Comparison of ENCODE assay signal across 11 cellular contexts in genomic region chr21:44982558-44983244, GRCh38. TPM values are rescaled to one million over a fixed set of nuclear protein-coding genes. Genes with fewer than 3 reads are reported as not detected.
DNase-seq lines count a peak whose midpoint lies in the region; ATAC-seq and TF ChIP-seq lines count a peak whose summit lies in the region.
"Had no signal": no experiment of that assay in that cellular context is flagged by ENCODE, and none has a peak within 500 bp of the region (broad histone marks: within the 10 kb centered on the region; RNA-seq: fewer than 3 reads in every experiment).

No MANE protein-coding gene starts in this region.

- H3K4me1 Mint-ChIP-seq in activated T-cell treated with anti-CD3 and anti-CD28 coated beads, Interleukin-2, amount 50 U/mL, for 24 hours (ENCODE audit: low read depth), result no peaks in the 10 kb centered on the region
- no peaks in the 10 kb centered on the region for H3K4me1 Mint-ChIP-seq in activated T-cell treated with anti-CD3 and anti-CD28 coated beads, Interleukin-2, amount 50 U/mL, for 4 hours (ENCODE audit: low read depth)
- H3K4me1 Mint-ChIP-seq: activated CD4-positive, alpha-beta T cell treated with anti-CD3 and anti-CD28 coated beads, Interleukin-2, amount 10 ng/mL, durations not matched to agents 24 days and 14 days had no signal

- no peak overlapping the region for H2BK5ac ChIP-seq in mesenchymal stem cell (ENCODE audit: low read depth, low read length, poor library complexity, severe bottlenecking)

- TF ChIP-seq POLR2A in vagina (IDR thresholded peaks at IDR 0.05), result no peak

- H3K27ac Mint-ChIP-seq in activated T-cell treated with anti-CD3 and anti-CD28 coated beads, Interleukin-2, amount 50 U/mL, for 24 hours, result peak overlapping the region; percentile 59
- H3K27ac Mint-ChIP-seq: activated CD4-positive, alpha-beta T cell treated with anti-CD3 and anti-CD28 coated beads, Interleukin-2, amount 10 ng/mL, durations not matched to agents 24 days and 14 days had no signal

- DNase-seq in activated T-cell treated with anti-CD3 and anti-CD28 coated beads, Interleukin-2, amount 50 U/mL, for 24 hours, result no peak
- no peak for DNase-seq in activated T-cell treated with anti-CD3 and anti-CD28 coated beads, Interleukin-2, amount 50 U/mL, for 4 hours
- DNase-seq in epithelial cell of esophagus (ENCODE audit: low read depth) (peak; percentile 52), mesenchymal stem cell (peak; percentile 64), aorta (peak; percentile 91 to 94), vagina (ENCODE audit: extremely low spot score in 2 of 2) (no peak), NOMO-1 treated with dmso at 0.1 percent for 144 hours (lab: John Stamatoyannopoulos, UW; ENCODE audit: unreplicated experiment) (no peak)
- DNase-seq: activated CD4-positive, alpha-beta T cell treated with anti-CD3 and anti-CD28 coated beads, Interleukin-2, amount 10 ng/mL, durations not matched to agents 24 days and 14 days; NCI-H2171 treated with DMSO at 0.1 percent for 48 hours had no signal

- no peak overlapping the region for H3K4me3 Mint-ChIP-seq in activated T-cell treated with anti-CD3 and anti-CD28 coated beads, Interleukin-2, amount 50 U/mL, for 24 hours
- no peak overlapping the region for H3K4me3 Mint-ChIP-seq in activated T-cell treated with anti-CD3 and anti-CD28 coated beads, Interleukin-2, amount 50 U/mL, for 4 hours
- H3K4me3 Mint-ChIP-seq: activated CD4-positive, alpha-beta T cell treated with anti-CD3 and anti-CD28 coated beads, Interleukin-2, amount 10 ng/mL, durations not matched to agents 24 days and 14 days had no signal

- ATAC-seq in activated T-cell treated with anti-CD3 and anti-CD28 coated beads, Interleukin-2, amount 50 U/mL, for 4 hours, result no peak
- ATAC-seq in aorta (ENCODE audit: low FRiP score), result peak; percentile 69
- ATAC-seq in HG02870 (IDR thresholded peaks at IDR 0.05; ENCODE audit: unreplicated experiment), result no peak

- H3K14ac ChIP-seq in mesenchymal stem cell (ENCODE audit: low read length in 2 of 2), result peak overlapping the region in 1 of 2 experiments; percentile 91

- peak overlapping the region; percentile 35 for H4K8ac ChIP-seq in mesenchymal stem cell (ENCODE audit: low read length)

- H3K4me1 ChIP-seq in mesenchymal stem cell (ENCODE audit: control insufficient read depth, insufficient read depth, low read depth, low read length), result peaks cover 11% of the 10 kb centered on the region
- H3K4me1 ChIP-seq in aorta (ENCODE audit: control insufficient read depth in 1 of 2, insufficient read depth in 2 of 2, low read length in 2 of 2), result no peaks in the 10 kb centered on the region
- H3K4me1 ChIP-seq in vagina, result no peaks in the 10 kb centered on the region

- peak overlapping the region; percentile 12 to 63 for H3K18ac ChIP-seq in mesenchymal stem cell (ENCODE audit: low read depth in 1 of 2, low read length in 2 of 2)

- no peak overlapping the region for H3K23ac ChIP-seq in mesenchymal stem cell (ENCODE audit: low read length in 2 of 2)

- H3K36me3 Mint-ChIP-seq in activated T-cell treated with anti-CD3 and anti-CD28 coated beads, Interleukin-2, amount 50 U/mL, for 24 hours (ENCODE audit: low read depth), result peaks cover 16% of the 10 kb centered on the region
- no peaks in the 10 kb centered on the region for H3K36me3 Mint-ChIP-seq in activated T-cell treated with anti-CD3 and anti-CD28 coated beads, Interleukin-2, amount 50 U/mL, for 4 hours (ENCODE audit: insufficient read depth)

- H2AFZ ChIP-seq in mesenchymal stem cell (ENCODE audit: low read depth, low read length), result peak overlapping the region; percentile 36

- no peak overlapping the region for H3K4me3 ChIP-seq in epithelial cell of esophagus (ENCODE audit: low read length)
- no peak overlapping the region for H3K4me3 ChIP-seq in mesenchymal stem cell (ENCODE audit: insufficient read depth in 1 of 2, low read depth in 1 of 2, low read length in 2 of 2)
- H3K4me3 ChIP-seq in aorta (ENCODE audit: low read length in 2 of 2), result no peak overlapping the region
- no peak overlapping the region for H3K4me3 ChIP-seq in vagina
- H3K4me3 ChIP-seq: tibial nerve had no signal

- H3K36me3 ChIP-seq in mesenchymal stem cell (ENCODE audit: control insufficient read depth in 1 of 2, insufficient read depth in 2 of 2, low read depth in 1 of 2, low read length in 2 of 2) (peaks cover 0 to 12% of the 10 kb centered on the region in 2 experiments), aorta (ENCODE audit: control insufficient read depth in 1 of 2, insufficient read depth in 2 of 2, low read length in 1 of 2) (no peaks in the 10 kb centered on the region), vagina (peaks cover 0 to 2% of the 10 kb centered on the region in 2 donors)

- no peak overlapping the region for H2BK15ac ChIP-seq in mesenchymal stem cell (ENCODE audit: low read depth, poor library complexity, severe bottlenecking)

- no peak overlapping the region for H3K4ac ChIP-seq in mesenchymal stem cell (ENCODE audit: low read depth in 1 of 2, low read length in 2 of 2)

- no peaks in the 10 kb centered on the region for H3K27me3 Mint-ChIP-seq in activated T-cell treated with anti-CD3 and anti-CD28 coated beads, Interleukin-2, amount 50 U/mL, for 24 hours
- H3K27me3 Mint-ChIP-seq in activated T-cell treated with anti-CD3 and anti-CD28 coated beads, Interleukin-2, amount 50 U/mL, for 4 hours (ENCODE audit: low read depth), result no peaks in the 10 kb centered on the region
- H3K27me3 Mint-ChIP-seq: activated CD4-positive, alpha-beta T cell treated with anti-CD3 and anti-CD28 coated beads, Interleukin-2, amount 10 ng/mL, durations not matched to agents 24 days and 14 days had no signal

- H3K79me1 ChIP-seq in mesenchymal stem cell (replicated peaks; ENCODE audit: low read length, poor library complexity, severe bottlenecking), result no peaks in the 10 kb centered on the region

- H4K91ac ChIP-seq in mesenchymal stem cell (ENCODE audit: low read length), result peak overlapping the region; percentile 44

- no peak overlapping the region for H2AK5ac ChIP-seq in mesenchymal stem cell (ENCODE audit: low read length, severe bottlenecking)

- no peaks in the 10 kb centered on the region for H3K9me3 Mint-ChIP-seq in activated T-cell treated with anti-CD3 and anti-CD28 coated beads, Interleukin-2, amount 50 U/mL, for 24 hours
- no peaks in the 10 kb centered on the region for H3K9me3 Mint-ChIP-seq in activated T-cell treated with anti-CD3 and anti-CD28 coated beads, Interleukin-2, amount 50 U/mL, for 4 hours
- H3K9me3 Mint-ChIP-seq: activated CD4-positive, alpha-beta T cell treated with anti-CD3 and anti-CD28 coated beads, Interleukin-2, amount 10 ng/mL, durations not matched to agents 24 days and 14 days had no signal

- TF ChIP-seq CTCF in epithelial cell of esophagus (IDR thresholded peaks at IDR 0.05; ENCODE audit: insufficient read depth, low read depth, low read length, missing control alignments) (no peak), vagina (IDR thresholded peaks at IDR 0.05) (no peak)

- peak overlapping the region in 1 of 2 experiments; percentile 45 for H2BK12ac ChIP-seq in mesenchymal stem cell (ENCODE audit: low read length in 2 of 2)

- H2BK120ac ChIP-seq in mesenchymal stem cell (ENCODE audit: low read depth, low read length), result no peak overlapping the region

- peaks cover 0 to 11% of the 10 kb centered on the region in 2 experiments for H3K27me3 ChIP-seq in mesenchymal stem cell (ENCODE audit: control insufficient read depth in 1 of 2, insufficient read depth in 1 of 2, low read length in 2 of 2)
- H3K27me3 ChIP-seq in aorta (ENCODE audit: control insufficient read depth in 1 of 2, insufficient read depth in 2 of 2, low read length in 1 of 2), result no peaks in the 10 kb centered on the region
- H3K27me3 ChIP-seq in vagina, result no peaks in the 10 kb centered on the region
- H3K27me3 ChIP-seq: tibial nerve had no signal

- 63% methylated on average over 39 of the region's 41 CpGs for WGBS in mesenchymal stem cell
- WGBS in aorta, 2 donors, result 7 to 13% methylated on average over 41 of the region's 41 CpGs

- H3K9ac ChIP-seq in mesenchymal stem cell (ENCODE audit: low read length), result no peak overlapping the region

- H3K27ac ChIP-seq in mesenchymal stem cell (ENCODE audit: low read length, poor library complexity, severe bottlenecking), result no peak overlapping the region
- H3K27ac ChIP-seq in aorta (ENCODE audit: low read depth in 1 of 2, low read length in 2 of 2), result peak overlapping the region; percentile 7 to 79
- no peak overlapping the region for H3K27ac ChIP-seq in vagina

- H3K4me2 ChIP-seq in mesenchymal stem cell (ENCODE audit: low read length, poor library complexity, severe bottlenecking), result no peak overlapping the region

- intact Hi-C loops in aorta (cut with DNase I), result no loop called here
- intact Hi-C loops in vagina (cut with DNase I), result no loop called here

- no peaks in the 10 kb centered on the region for H3K9me3 ChIP-seq in mesenchymal stem cell (ENCODE audit: control insufficient read depth, low read length)
- H3K9me3 ChIP-seq in aorta (ENCODE audit: control insufficient read depth, low read length), result no peaks in the 10 kb centered on the region
- H3K9me3 ChIP-seq in vagina, result no peaks in the 10 kb centered on the region
- H3K9me3 ChIP-seq: tibial nerve had no signal

RNA-seq across cellular contexts. Expression of gene SLX9, which starts 42.9 kb away (rescaled TPM):
- total RNA-seq in activated T-cell treated with anti-CD3 and anti-CD28 coated beads, Interleukin-2, amount 50 U/mL, for 4 hours, result 100 to 1,000 TPM; 100 to 130 (median 126) TPM
- 14.7 TPM for polyA plus RNA-seq in mesenchymal stem cell (2013, experiment 1 of 2)
- 15.1 TPM for polyA plus RNA-seq in mesenchymal stem cell (2013, experiment 2 of 2)
- 10 to 100 TPM; 21.5 to 29.6 TPM for total RNA-seq in aorta
- polyA plus RNA-seq in aorta, result 10 to 100 TPM; 17.3 to 19.2 TPM
- total RNA-seq in vagina, result 8.3 TPM

Comparison
In these comparisons a context has a peak if more than half of its experiments do, and no peak if none do; other contexts are left out.
1. DNase-seq: peak in epithelial cell of esophagus (single experiment), mesenchymal stem cell (single experiment) and aorta (2 of 2); none in activated T-cell treated with anti-CD3 and anti-CD28 coated beads, Interleukin-2, amount 50 U/mL, for 24 hours (single experiment), activated T-cell treated with anti-CD3 and anti-CD28 coated beads, Interleukin-2, amount 50 U/mL, for 4 hours (single experiment), vagina (0 of 2) and NOMO-1 treated with dmso at 0.1 percent for 144 hours (single experiment).
2. H3K27ac ChIP-seq: peak in aorta (2 of 2); none in mesenchymal stem cell (single experiment) and vagina (single experiment).